In the genomic region with DNA sequence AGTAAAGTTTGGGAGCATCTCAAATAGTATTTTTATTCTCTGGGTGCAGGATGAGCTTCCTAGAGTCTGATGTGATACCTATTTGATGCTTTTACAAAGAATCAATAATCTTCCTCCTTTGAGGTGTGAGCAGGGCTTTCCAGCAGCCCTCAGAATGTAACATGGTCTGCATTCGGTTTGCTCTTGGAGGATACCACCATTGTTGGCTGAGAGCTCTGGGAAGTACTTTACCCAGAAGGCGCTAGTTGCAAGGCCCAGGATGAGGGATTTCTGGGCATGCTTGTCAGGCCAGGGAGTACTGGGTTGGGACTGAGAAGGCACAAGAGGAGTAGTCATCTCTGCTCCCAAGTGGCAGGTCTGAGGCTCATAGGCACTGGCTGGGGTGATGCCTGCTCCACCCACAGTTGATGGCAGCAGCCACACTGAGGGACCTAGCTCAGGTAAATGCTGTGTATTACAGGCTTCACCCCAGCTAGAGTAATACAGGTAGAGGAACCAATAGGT, we compare ENCODE assay signal across 8 cellular contexts. TPM values are rescaled to one million over a fixed set of nuclear protein-coding genes. Genes with fewer than 3 reads are reported as not detected.
A peak's percentile ranks its signal among the peaks of the same experiment; 100 is the strongest.
DNase-seq lines count a peak whose midpoint lies in the region; ATAC-seq and TF ChIP-seq lines count a peak whose summit lies in the region.
"Not testable (repeated sequence)": the region's sequence is repeated elsewhere in the genome, so short reads cannot be mapped to it uniquely, and the experiment has no call there.

No MANE protein-coding gene starts in this region.

- H3K4me1 Mint-ChIP-seq in CD8-positive, alpha-beta T cell (ENCODE audit: low read depth) = peaks cover 33% of the 10 kb centered on the region
- H3K4me1 Mint-ChIP-seq in activated T-helper 2 cell treated with anti-CD3 and anti-CD28 coated beads, Interferon-gamma antibody, Interleukin-2, Interleukin-4, amounts not matched to agents 10 μg/mL and 5 μg/mL and 100 μg/mL, durations not matched to agents 14 hours and 24 hours and 36 hours (ENCODE audit: low read depth) = peaks cover 19% of the 10 kb centered on the region
- H3K4me1 Mint-ChIP-seq in mesothelial cell of epicardium = peaks cover 17% of the 10 kb centered on the region
- peaks cover 28% of the 10 kb centered on the region for H3K4me1 Mint-ChIP-seq in stimulated activated memory B cell treated with anti-CD40 and anti-IgM and Interleukin-4, amounts not matched to agents 10 μg/mL and 1 μg/mL and 100 μg/mL, for 72 hours

- TF ChIP-seq EP300 in esophagus muscularis mucosa (IDR thresholded peaks at IDR 0.05) = not testable (repeated sequence)

- H3K4me1 ChIP-seq in CD8-positive, alpha-beta T cell (ENCODE audit: insufficient read depth, low read length) = peaks cover 16% of the 10 kb centered on the region
- not testable (repeated sequence) for H3K4me1 ChIP-seq in OCI-LY1 (ENCODE audit: insufficient read depth, low read length, severe bottlenecking)
- peaks cover 13 to 25% (median 19%) of the 10 kb centered on the region in 4 donors for H3K4me1 ChIP-seq in esophagus muscularis mucosa

- H3K9ac ChIP-seq in OCI-LY1 (ENCODE audit: low read length) = not testable (repeated sequence)

- not testable (repeated sequence) for H3K27ac ChIP-seq in CD8-positive, alpha-beta T cell (ENCODE audit: low read depth, low read length)
- H3K27ac ChIP-seq in OCI-LY1 (ENCODE audit: low read depth, low read length, poor library complexity, severe bottlenecking) (peak overlapping the region; percentile 39), esophagus muscularis mucosa (replicated peaks in 1 of 4) (peak overlapping the region in 3 of 4 donors; percentile 71 to 76 (median 76))

- H3K27me3 ChIP-seq in CD8-positive, alpha-beta T cell (ENCODE audit: insufficient read depth, low read length); OCI-LY1 (ENCODE audit: insufficient read depth, low read length); esophagus muscularis mucosa: not testable (repeated sequence)

- CTCF ChIA-PET in CD8-positive, alpha-beta T cell (lab: Charles Lee) = interaction anchor here (0.6 kb wide), 1 partner anchor 673 kb away, joined by 3 read pairs; no protein-coding TSS in a partner anchor

- H3K4me2 ChIP-seq in OCI-LY1 (ENCODE audit: low read length) = peak overlapping the region; percentile 93; the same call in 1 of the 2 replicates

- H3K9me2 ChIP-seq in OCI-LY1 (ENCODE audit: low read depth, low read length) = not testable (repeated sequence)

- not testable (repeated sequence) for H3K9me3 ChIP-seq in CD8-positive, alpha-beta T cell (ENCODE audit: low read length); OCI-LY1 (ENCODE audit: low read length); esophagus muscularis mucosa

- WGBS in esophagus muscularis mucosa = 88% methylated on average over 2 of the region's 2 CpGs

- not testable (repeated sequence) for H3K79me2 ChIP-seq in OCI-LY1 (ENCODE audit: insufficient read depth, low read length)

- H3F3A ChIP-seq in OCI-LY1 (ENCODE audit: insufficient read depth, low read length) = not testable (repeated sequence)

- H3K9me3 Mint-ChIP-seq in CD8-positive, alpha-beta T cell; mesothelial cell of epicardium; stimulated activated memory B cell treated with anti-CD40 and anti-IgM and Interleukin-4, amounts not matched to agents 10 μg/mL and 1 μg/mL and 100 μg/mL, for 72 hours: not testable (repeated sequence)
- H3K9me3 Mint-ChIP-seq in activated T-helper 2 cell treated with anti-CD3 and anti-CD28 coated beads, Interferon-gamma antibody, Interleukin-2, Interleukin-4, amounts not matched to agents 10 μg/mL and 5 μg/mL and 100 μg/mL, durations not matched to agents 14 hours and 24 hours and 36 hours = peaks cover 14% of the 10 kb centered on the region

- TF ChIP-seq CTCF in CD8-positive, alpha-beta T cell (IDR thresholded peaks at IDR 0.05); OCI-LY1 (IDR thresholded peaks at IDR 0.05; ENCODE audit: low read length); esophagus muscularis mucosa (IDR thresholded peaks at IDR 0.05); mesothelial cell of epicardium (IDR thresholded peaks at IDR 0.05; ENCODE audit: unreplicated experiment): not testable (repeated sequence)

- H3K36me3 ChIP-seq in CD8-positive, alpha-beta T cell (ENCODE audit: insufficient read depth, low read length) = not testable (repeated sequence)
- H3K36me3 ChIP-seq in OCI-LY1 (ENCODE audit: insufficient read depth, low read length) (peaks cover 43% of the 10 kb centered on the region), esophagus muscularis mucosa (peaks cover 0 to 11% (median 9%) of the 10 kb centered on the region in 4 donors)

- DNase-seq in CD8-positive, alpha-beta T cell; activated T-helper 2 cell treated with anti-CD3 and anti-CD28 coated beads, Interferon-gamma antibody, Interleukin-2, Interleukin-4, amounts not matched to agents 10 μg/mL and 5 μg/mL and 100 μg/mL, durations not matched to agents 14 hours and 24 hours and 36 hours (ENCODE audit: low spot score); esophagus muscularis mucosa (ENCODE audit: extremely low spot score); mesothelial cell of epicardium (ENCODE audit: low spot score in 2 of 2, unreplicated experiment in 2 of 2): not testable (repeated sequence)

- peak overlapping the region; percentile 93 for H3K4me3 Mint-ChIP-seq in CD8-positive, alpha-beta T cell
- H3K4me3 Mint-ChIP-seq in activated T-helper 2 cell treated with anti-CD3 and anti-CD28 coated beads, Interferon-gamma antibody, Interleukin-2, Interleukin-4, amounts not matched to agents 10 μg/mL and 5 μg/mL and 100 μg/mL, durations not matched to agents 14 hours and 24 hours and 36 hours (ENCODE audit: low read depth) = peak overlapping the region; percentile 92
- peak overlapping the region; percentile 86 for H3K4me3 Mint-ChIP-seq in mesothelial cell of epicardium
- peak overlapping the region; percentile 97 for H3K4me3 Mint-ChIP-seq in stimulated activated memory B cell treated with anti-CD40 and anti-IgM and Interleukin-4, amounts not matched to agents 10 μg/mL and 1 μg/mL and 100 μg/mL, for 72 hours

- intact Hi-C loops in CD8-positive, alpha-beta T cell (cut with DNase I, micrococcal nuclease) = loop anchor here (1.0 to 2.0 kb wide), 4 partner anchors 35 to 306 kb away; a partner anchor contains a TSS
- intact Hi-C loops in activated T-helper 2 cell treated with anti-CD3 and anti-CD28 coated beads, Interferon-gamma antibody, Interleukin-2, Interleukin-4, amounts not matched to agents 10 μg/mL and 5 μg/mL and 100 μg/mL, durations not matched to agents 14 hours and 24 hours and 36 hours (cut with micrococcal nuclease) = loop anchor here (5.0 kb wide), 1 partner anchor 37 kb away; a partner anchor contains a TSS
- intact Hi-C loops in esophagus muscularis mucosa (cut with DNase I) = not testable (repeated sequence)

- POLR2A ChIA-PET in CD8-positive, alpha-beta T cell (lab: Charles Lee) = interaction anchor here (0.7 to 1.2 kb wide), 4 partner anchors 30 to 68 kb away, joined by 3 to 4 read pairs (median 4); a partner anchor contains a TSS

- peak overlapping the region; percentile 96 for H3K27ac Mint-ChIP-seq in CD8-positive, alpha-beta T cell
- H3K27ac Mint-ChIP-seq in activated T-helper 2 cell treated with anti-CD3 and anti-CD28 coated beads, Interferon-gamma antibody, Interleukin-2, Interleukin-4, amounts not matched to agents 10 μg/mL and 5 μg/mL and 100 μg/mL, durations not matched to agents 14 hours and 24 hours and 36 hours = not testable (repeated sequence)
- peak overlapping the region; percentile 95 for H3K27ac Mint-ChIP-seq in mesothelial cell of epicardium
- H3K27ac Mint-ChIP-seq in stimulated activated memory B cell treated with anti-CD40 and anti-IgM and Interleukin-4, amounts not matched to agents 10 μg/mL and 1 μg/mL and 100 μg/mL, for 72 hours = peak overlapping the region; percentile 97

- TF ChIP-seq POLR2A in esophagus muscularis mucosa (IDR thresholded peaks at IDR 0.05; ENCODE audit: low read depth) = not testable (repeated sequence)

- H3K4me3 ChIP-seq in CD8-positive, alpha-beta T cell (ENCODE audit: low read depth, low read length) = peak overlapping the region; percentile 85
- H3K4me3 ChIP-seq in OCI-LY1 (ENCODE audit: low read depth, low read length, poor library complexity, severe bottlenecking) (peak overlapping the region; percentile 95), esophagus muscularis mucosa (peak overlapping the region; percentile 66 to 79 (median 74))

- ATAC-seq in CD8-positive, alpha-beta T cell; stimulated activated memory B cell treated with anti-CD40 and anti-IgM and Interleukin-4, amounts not matched to agents 10 μg/mL and 1 μg/mL and 100 μg/mL, for 72 hours: not testable (repeated sequence)
- ATAC-seq in GM19467 (IDR thresholded peaks at IDR 0.05; ENCODE audit: unreplicated experiment) (peak; percentile 23), HG03066 (IDR thresholded peaks at IDR 0.05; ENCODE audit: low read depth, unreplicated experiment) (peak; percentile 25)

- H3K27me3 Mint-ChIP-seq in CD8-positive, alpha-beta T cell (ENCODE audit: low read depth); activated T-helper 2 cell treated with anti-CD3 and anti-CD28 coated beads, Interferon-gamma antibody, Interleukin-2, Interleukin-4, amounts not matched to agents 10 μg/mL and 5 μg/mL and 100 μg/mL, durations not matched to agents 14 hours and 24 hours and 36 hours (ENCODE audit: low read depth); mesothelial cell of epicardium (ENCODE audit: low read depth); stimulated activated memory B cell treated with anti-CD40 and anti-IgM and Interleukin-4, amounts not matched to agents 10 μg/mL and 1 μg/mL and 100 μg/mL, for 72 hours: not testable (repeated sequence)

- H4K20me1 ChIP-seq in OCI-LY1 (ENCODE audit: insufficient read depth, low read length) = not testable (repeated sequence)

- peaks cover 43% of the 10 kb centered on the region for H3K36me3 Mint-ChIP-seq in CD8-positive, alpha-beta T cell
- H3K36me3 Mint-ChIP-seq in activated T-helper 2 cell treated with anti-CD3 and anti-CD28 coated beads, Interferon-gamma antibody, Interleukin-2, Interleukin-4, amounts not matched to agents 10 μg/mL and 5 μg/mL and 100 μg/mL, durations not matched to agents 14 hours and 24 hours and 36 hours (ENCODE audit: low read depth) = peaks cover 69% of the 10 kb centered on the region
- peaks cover 21% of the 10 kb centered on the region for H3K36me3 Mint-ChIP-seq in mesothelial cell of epicardium
- H3K36me3 Mint-ChIP-seq in stimulated activated memory B cell treated with anti-CD40 and anti-IgM and Interleukin-4, amounts not matched to agents 10 μg/mL and 1 μg/mL and 100 μg/mL, for 72 hours = peaks cover 25% of the 10 kb centered on the region

- not testable (repeated sequence) for H2AFZ ChIP-seq in OCI-LY1 (ENCODE audit: low read length)

RNA-seq across cellular contexts. Expression of a gene that starts 0.4 kb away (rescaled TPM):
- total RNA-seq in CD8-positive, alpha-beta T cell = 10 to 100 TPM; 45.4 to 46.9 TPM
- total RNA-seq in activated T-helper 2 cell treated with anti-CD3 and anti-CD28 coated beads, Interferon-gamma antibody, Interleukin-2, Interleukin-4, amounts not matched to agents 10 μg/mL and 5 μg/mL and 100 μg/mL, durations not matched to agents 14 hours and 24 hours and 36 hours = 29.7 and 32.1 TPM in 2 replicates
- total RNA-seq in esophagus muscularis mucosa = 10 to 100 TPM; 10.9 to 27.8 (median 19.8) TPM
- 72.9 to 77.4 TPM (median 75.9 TPM) in 3 replicates for total RNA-seq in mesothelial cell of epicardium

RNA-seq across cellular contexts. Expression of a gene that starts 19.1 kb away (rescaled TPM):
- total RNA-seq in CD8-positive, alpha-beta T cell = 10 to 100 TPM; 25.6 to 28.5 TPM
- 20.8 and 21.3 TPM in 2 replicates for total RNA-seq in activated T-helper 2 cell treated with anti-CD3 and anti-CD28 coated beads, Interferon-gamma antibody, Interleukin-2, Interleukin-4, amounts not matched to agents 10 μg/mL and 5 μg/mL and 100 μg/mL, durations not matched to agents 14 hours and 24 hours and 36 hours
- 10 to 100 TPM in 2 of 4 donors, 1 to 10 TPM in 2; 6.3 to 14.1 (median 9.3) TPM for total RNA-seq in esophagus muscularis mucosa
- total RNA-seq in mesothelial cell of epicardium = 28.2 to 32.0 TPM (median 29.8 TPM) in 3 replicates

RNA-seq across cellular contexts. Expression of a gene that starts 34.5 kb away (rescaled TPM):
- total RNA-seq in CD8-positive, alpha-beta T cell = 10 to 100 TPM; 14.3 to 18.6 TPM
- 7.2 and 8.5 TPM in 2 replicates for total RNA-seq in activated T-helper 2 cell treated with anti-CD3 and anti-CD28 coated beads, Interferon-gamma antibody, Interleukin-2, Interleukin-4, amounts not matched to agents 10 μg/mL and 5 μg/mL and 100 μg/mL, durations not matched to agents 14 hours and 24 hours and 36 hours
- total RNA-seq in esophagus muscularis mucosa (1 to 10 TPM; 2.9 to 5.0 (median 4.5) TPM), mesothelial cell of epicardium (15.5 to 19.2 TPM (median 16.8 TPM) in 3 replicates)

RNA-seq across cellular contexts. Expression of a gene that starts 39.6 kb away (rescaled TPM):
- 10 to 100 TPM; 43.9 to 48.2 TPM for total RNA-seq in CD8-positive, alpha-beta T cell
- total RNA-seq in activated T-helper 2 cell treated with anti-CD3 and anti-CD28 coated beads, Interferon-gamma antibody, Interleukin-2, Interleukin-4, amounts not matched to agents 10 μg/mL and 5 μg/mL and 100 μg/mL, durations not matched to agents 14 hours and 24 hours and 36 hours = 11.4 and 12.3 TPM in 2 replicates
- total RNA-seq in esophagus muscularis mucosa (1 to 10 TPM; 5.8 to 9.4 (median 7.5) TPM), mesothelial cell of epicardium (53.7 to 60.4 TPM (median 56.2 TPM) in 3 replicates)
